13 cellular contexts compared by ENCODE assay signal in the genomic region with DNA sequence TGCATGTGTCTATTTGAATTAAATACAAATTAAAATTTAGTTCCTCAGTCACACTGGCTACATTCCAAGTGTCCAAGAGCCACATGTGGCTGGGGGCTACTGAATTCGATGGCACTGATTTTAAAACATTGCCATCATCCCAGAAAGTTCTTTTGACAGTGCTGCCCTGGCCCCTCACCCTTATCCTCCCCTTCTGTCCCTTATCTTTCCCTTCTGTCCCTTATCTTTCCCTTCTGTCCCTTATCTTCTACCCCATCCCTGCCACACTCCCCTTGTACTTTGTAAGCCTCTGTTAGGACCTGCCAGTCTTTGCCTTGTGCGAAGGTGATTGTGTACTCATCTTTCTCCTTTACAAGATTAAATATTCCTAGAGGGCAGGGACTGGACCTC.
A peak's percentile ranks its signal among the peaks of the same experiment; 100 is the strongest.
DNase-seq lines count a peak whose midpoint lies in the region; ATAC-seq and TF ChIP-seq lines count a peak whose summit lies in the region.
"Had no signal": no experiment of that assay in that cellular context is flagged by ENCODE, and none has a peak within 500 bp of the region (broad histone marks: within the 10 kb centered on the region; RNA-seq: fewer than 3 reads in every experiment).

No MANE protein-coding gene starts in this region.

- peaks cover 4 to 31% of the 10 kb centered on the region in 2 experiments for H3K36me3 ChIP-seq in SK-N-SH (replicated peaks in 1 of 2; ENCODE audit: control insufficient read depth in 1 of 2, insufficient read depth in 2 of 2, low read length in 1 of 2)
- H3K36me3 ChIP-seq in WERI-Rb-1: peaks cover 20% of the 10 kb centered on the region
- H3K36me3 ChIP-seq in gastroesophageal sphincter: peaks cover 0 to 51% of the 10 kb centered on the region in 2 donors
- peaks cover 0 to 33% (median 15%) of the 10 kb centered on the region in 4 donors for H3K36me3 ChIP-seq in sigmoid colon
- H3K36me3 ChIP-seq: pancreas had no signal

- H3K4me3 ChIP-seq in SK-N-SH (ENCODE audit: low read depth in 2 of 2, low read length in 1 of 2) (no peak overlapping the region; a peak in 1 of 4 replicates), WERI-Rb-1 (ENCODE audit: low read depth, low read length) (no peak overlapping the region), gastroesophageal sphincter (no peak overlapping the region), sigmoid colon (no peak overlapping the region)
- H3K4me3 ChIP-seq: pancreas, transverse colon had no signal

- TF ChIP-seq EP300 in SK-N-SH (IDR thresholded peaks at IDR 0.05; ENCODE audit: borderline replicate concordance in 1 of 2, low read depth in 1 of 2, low read length in 1 of 2) (peak in 1 of 2 experiments; percentile 77; a peak in 2 of 4 replicates), gastroesophageal sphincter (IDR thresholded peaks at IDR 0.05) (no peak), sigmoid colon (IDR thresholded peaks at IDR 0.05) (no peak)

- H3K27me3 ChIP-seq in SK-N-SH (ENCODE audit: insufficient read depth) (no peaks in the 10 kb centered on the region), WERI-Rb-1 (ENCODE audit: insufficient read depth, low read depth, severe bottlenecking) (no peaks in the 10 kb centered on the region), gastroesophageal sphincter (no peaks in the 10 kb centered on the region), sigmoid colon (no peaks in the 10 kb centered on the region)
- H3K27me3 ChIP-seq: pancreas, transverse colon had no signal

- no peaks in the 10 kb centered on the region for H4K20me1 ChIP-seq in SK-N-SH (ENCODE audit: insufficient read depth)

- H3K9ac ChIP-seq in SK-N-SH: no peak overlapping the region

- TF ChIP-seq RAD21 in SK-N-SH (IDR thresholded peaks at IDR 0.05; ENCODE audit: low read length): 0 out of 2 replicates have a peak, but pooled peaks have one; percentile 3

- no peak overlapping the region for H2AFZ ChIP-seq in SK-N-SH (ENCODE audit: low read depth)

- H3F3A ChIP-seq in SK-N-SH (replicated peaks; ENCODE audit: insufficient read depth): no peaks in the 10 kb centered on the region

- TF ChIP-seq CTCF in SK-N-SH (IDR thresholded peaks at IDR 0.05) (no peak), WERI-Rb-1 (IDR thresholded peaks at IDR 0.05; ENCODE audit: low read depth, low read length) (no peak), gastroesophageal sphincter (IDR thresholded peaks at IDR 0.05) (no peak), sigmoid colon (IDR thresholded peaks at IDR 0.05) (no peak)

- H3K79me2 ChIP-seq in SK-N-SH (ENCODE audit: insufficient read depth): no peaks in the 10 kb centered on the region

- H3K9me3 ChIP-seq in SK-N-SH (no peaks in the 10 kb centered on the region), WERI-Rb-1 (ENCODE audit: severe bottlenecking) (no peaks in the 10 kb centered on the region), gastroesophageal sphincter (no peaks in the 10 kb centered on the region), sigmoid colon (no peaks in the 10 kb centered on the region)
- H3K9me3 ChIP-seq: pancreas, transverse colon had no signal

- H3K4me2 ChIP-seq in SK-N-SH: peak overlapping the region; percentile 62

- no peak for ATAC-seq in SK-N-SH treated with all-trans-retinoic acid at 6 μM for 48 hours
- ATAC-seq in gastroesophageal sphincter: no peak

- H3K9me2 ChIP-seq in SK-N-SH: no peaks in the 10 kb centered on the region

- H3K4me1 ChIP-seq in SK-N-SH (ENCODE audit: control insufficient read depth in 1 of 2, insufficient read depth in 2 of 2, low read depth in 1 of 2, low read length in 1 of 2) (peaks cover 16 to 70% of the 10 kb centered on the region in 2 experiments), gastroesophageal sphincter (peaks cover 3 to 59% (median 20%) of the 10 kb centered on the region in 3 donors), sigmoid colon (peaks cover 0 to 48% (median 36%) of the 10 kb centered on the region in 4 donors)

- no peak for TF ChIP-seq POLR2A in gastroesophageal sphincter (IDR thresholded peaks at IDR 0.05)
- no peak for TF ChIP-seq POLR2A in sigmoid colon (IDR thresholded peaks at IDR 0.05)

- POLR2A ChIA-PET in SK-N-SH (lab: Yijun Ruan, JAX): interaction anchor here (1.2 to 1.8 kb wide), 3 partner anchors 10 to 35 kb away, joined by 3 to 11 read pairs (median 4); no protein-coding TSS in a partner anchor

- intact Hi-C loops in sigmoid colon (cut with DNase I): no loop called here

- H3K27ac ChIP-seq in SK-N-SH (ENCODE audit: low read depth in 2 of 2, low read length in 1 of 2) (peak overlapping the region; percentile 60 to 99; a peak in 3 of 4 replicates), WERI-Rb-1 (peak overlapping the region; percentile 40), gastroesophageal sphincter (peak overlapping the region in 3 of 4 donors; percentile 56 to 78 (median 76)), sigmoid colon (peak overlapping the region; percentile 53 to 74 (median 60))

- no peak for DNase-seq in SK-N-SH
- DNase-seq in WERI-Rb-1: no peak
- DNase-seq in sigmoid colon: no peak
- no peak for DNase-seq in Ammon's horn (ENCODE audit: low spot score)
- DNase-seq in activated CD8-positive, alpha-beta memory T cell treated with anti-CD3 and anti-CD28 coated beads, Interleukin-2, amount 50 U/mL, for 48 hours: no peak
- DNase-seq in 8988T: no peak
- DNase-seq: activated CD4-positive, alpha-beta T cell treated with anti-CD3 and anti-CD28 coated beads for 48 hours; effector CD8-positive, alpha-beta T cell; NCI-H2171; pancreas; transverse colon had no signal

- CTCF ChIA-PET in SK-N-SH (lab: Yijun Ruan, JAX): interaction anchor here (0.6 to 3.5 kb wide), 7 partner anchors 25 to 287 kb away, joined by 3 to 22 read pairs (median 4); no protein-coding TSS in a partner anchor

- WGBS in SK-N-SH (ENCODE audit: low lambda C conversion rate): 41% methylated on average over 2 of the region's 2 CpGs
- WGBS in gastroesophageal sphincter (ENCODE audit: low coverage in 1 of 2), 2 donors: 50 to 59% methylated on average over 2 of the region's 2 CpGs
- 89 to 90% methylated on average over 2 of the region's 2 CpGs for WGBS in sigmoid colon, 2 donors

TF ChIP-seq in SK-N-SH, 30 proteins besides CTCF, POLR2A, EP300 and RAD21:
- TF ChIP-seq NFIC (IDR thresholded peaks at IDR 0.05; ENCODE audit: borderline replicate concordance): no peak
- peak; percentile 68; the same call in 1 of the 2 replicates for TF ChIP-seq MXI1 (IDR thresholded peaks at IDR 0.05; ENCODE audit: low read depth, low read length)
- TF ChIP-seq IRF3 (IDR thresholded peaks at IDR 0.05; ENCODE audit: low read depth, low read length): no peak
- TF ChIP-seq POLR2AphosphoS5 (IDR thresholded peaks at IDR 0.05; ENCODE audit: low read depth, low read length): no peak
- no peak for TF ChIP-seq TEAD4 (IDR thresholded peaks at IDR 0.05; ENCODE audit: borderline replicate concordance, insufficient read depth)
- peak; percentile 99 for TF ChIP-seq GATA2 (CRISPR knock-in tag; IDR thresholded peaks at IDR 0.05)
- no peak for TF ChIP-seq MAX (IDR thresholded peaks at IDR 0.05; ENCODE audit: low read depth)
- no peak for TF ChIP-seq SIN3A (IDR thresholded peaks at IDR 0.05; ENCODE audit: borderline replicate concordance, low read depth, low read length)
- TF ChIP-seq FOSL2 (IDR thresholded peaks at IDR 0.05; ENCODE audit: borderline replicate concordance, low read depth): no peak
- TF ChIP-seq RCOR1 (IDR thresholded peaks at IDR 0.05; ENCODE audit: low read length): peak; percentile 60
- peak; percentile 77 for TF ChIP-seq FOXJ3 (CRISPR knock-in tag; IDR thresholded peaks at IDR 0.05)

TF ChIP-seq in SK-N-SH treated with all-trans-retinoic acid at 6 μM for 48 hours, 23 proteins besides CTCF, POLR2A, EP300 and RAD21 (continues in another document):
- TF ChIP-seq SNAI2 (CRISPR knock-in tag; IDR thresholded peaks at IDR 0.05) (no peak), ZFP3 (CRISPR knock-in tag; IDR thresholded peaks at IDR 0.05) (no peak), CSDC2 (CRISPR knock-in tag; IDR thresholded peaks at IDR 0.05) (no peak), RARB (CRISPR knock-in tag; IDR thresholded peaks at IDR 0.05) (no peak), ZNF70 (CRISPR knock-in tag; IDR thresholded peaks at IDR 0.05) (no peak)
- TF ChIP-seq, protein P1, sequence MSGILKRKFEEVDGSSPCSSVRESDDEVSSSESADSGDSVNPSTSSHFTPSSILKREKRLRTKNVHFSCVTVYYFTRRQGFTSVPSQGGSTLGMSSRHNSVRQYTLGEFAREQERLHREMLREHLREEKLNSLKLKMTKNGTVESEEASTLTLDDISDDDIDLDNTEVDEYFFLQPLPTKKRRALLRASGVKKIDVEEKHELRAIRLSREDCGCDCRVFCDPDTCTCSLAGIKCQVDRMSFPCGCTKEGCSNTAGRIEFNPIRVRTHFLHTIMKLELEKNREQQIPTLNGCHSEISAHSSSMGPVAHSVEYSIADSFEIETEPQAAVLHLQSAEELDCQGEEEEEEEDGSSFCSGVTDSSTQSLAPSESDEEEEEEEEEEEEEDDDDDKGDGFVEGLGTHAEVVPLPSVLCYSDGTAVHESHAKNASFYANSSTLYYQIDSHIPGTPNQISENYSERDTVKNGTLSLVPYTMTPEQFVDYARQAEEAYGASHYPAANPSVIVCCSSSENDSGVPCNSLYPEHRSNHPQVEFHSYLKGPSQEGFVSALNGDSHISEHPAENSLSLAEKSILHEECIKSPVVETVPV (CRISPR knock-in tag; IDR thresholded peaks at IDR 0.05): no peak
- TF ChIP-seq, protein P2, sequence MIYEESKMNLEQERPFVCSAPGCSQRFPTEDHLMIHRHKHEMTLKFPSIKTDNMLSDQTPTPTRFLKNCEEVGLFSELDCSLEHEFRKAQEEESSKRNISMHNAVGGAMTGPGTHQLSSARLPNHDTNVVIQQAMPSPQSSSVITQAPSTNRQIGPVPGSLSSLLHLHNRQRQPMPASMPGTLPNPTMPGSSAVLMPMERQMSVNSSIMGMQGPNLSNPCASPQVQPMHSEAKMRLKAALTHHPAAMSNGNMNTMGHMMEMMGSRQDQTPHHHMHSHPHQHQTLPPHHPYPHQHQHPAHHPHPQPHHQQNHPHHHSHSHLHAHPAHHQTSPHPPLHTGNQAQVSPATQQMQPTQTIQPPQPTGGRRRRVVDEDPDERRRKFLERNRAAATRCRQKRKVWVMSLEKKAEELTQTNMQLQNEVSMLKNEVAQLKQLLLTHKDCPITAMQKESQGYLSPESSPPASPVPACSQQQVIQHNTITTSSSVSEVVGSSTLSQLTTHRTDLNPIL (CRISPR knock-in tag; IDR thresholded peaks at IDR 0.05; ENCODE audit: low read depth): no peak
- TF ChIP-seq, protein P3, sequence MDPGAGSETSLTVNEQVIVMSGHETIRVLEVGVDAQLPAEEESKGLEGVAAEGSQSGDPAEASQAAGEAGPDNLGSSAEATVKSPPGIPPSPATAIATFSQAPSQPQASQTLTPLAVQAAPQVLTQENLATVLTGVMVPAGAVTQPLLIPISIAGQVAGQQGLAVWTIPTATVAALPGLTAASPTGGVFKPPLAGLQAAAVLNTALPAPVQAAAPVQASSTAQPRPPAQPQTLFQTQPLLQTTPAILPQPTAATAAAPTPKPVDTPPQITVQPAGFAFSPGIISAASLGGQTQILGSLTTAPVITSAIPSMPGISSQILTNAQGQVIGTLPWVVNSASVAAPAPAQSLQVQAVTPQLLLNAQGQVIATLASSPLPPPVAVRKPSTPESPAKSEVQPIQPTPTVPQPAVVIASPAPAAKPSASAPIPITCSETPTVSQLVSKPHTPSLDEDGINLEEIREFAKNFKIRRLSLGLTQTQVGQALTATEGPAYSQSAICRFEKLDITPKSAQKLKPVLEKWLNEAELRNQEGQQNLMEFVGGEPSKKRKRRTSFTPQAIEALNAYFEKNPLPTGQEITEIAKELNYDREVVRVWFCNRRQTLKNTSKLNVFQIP (CRISPR knock-in tag; IDR thresholded peaks at IDR 0.05; ENCODE audit: borderline replicate concordance, low read depth): no peak
